In genomic region chr15:94538280-94538679, GRCh38 we compare ENCODE assay signal across 34 cellular contexts.
"Had no signal": no experiment of that assay in that cellular context is flagged by ENCODE, and none has a peak within 500 bp of the region (broad histone marks: within the 10 kb centered on the region; RNA-seq: fewer than 3 reads in every experiment).

No MANE protein-coding gene starts in this region.

- H3K9me3 ChIP-seq: adrenal gland, ascending aorta, body of pancreas, breast epithelium had no signal

- H3K4me3 ChIP-seq: adrenal gland, ascending aorta, body of pancreas, breast epithelium, cardiac muscle cell had no signal

- FAIRE-seq: astrocyte, bronchial epithelial cell had no signal

- H3K27ac ChIP-seq: adrenal gland, ascending aorta, body of pancreas, brain microvascular endothelial cell, breast epithelium, cardiac muscle cell had no signal

- H3K36me3 ChIP-seq: adrenal gland, ascending aorta, brain microvascular endothelial cell, breast epithelium, cardiac muscle cell had no signal

- DNase-seq: activated effector memory CD4-positive, alpha-beta T cell treated with anti-CD3 and anti-CD28 coated beads, Interleukin-2, amount 50 U/mL, for 16 hours; activated effector memory CD4-positive, alpha-beta T cell treated with Interleukin-2 at 50 U/mL for 16 hours; activated gamma-delta T cell; activated gamma-delta T cell treated with Interleukin-2 at 50 U/mL for 16 hours; activated naive CD4-positive, alpha-beta T cell; activated naive CD4-positive, alpha-beta T cell treated with anti-CD3 and anti-CD28 coated beads for 36 hours; activated naive CD4-positive, alpha-beta T cell treated with anti-CD3 and anti-CD28 coated beads, Interleukin-2, amount 10 ng/mL, durations not matched to agents 7 days and 5 days; activated naive CD4-positive, alpha-beta T cell treated with anti-CD3 and anti-CD28 coated beads, Interleukin-2, amount 50 U/mL, for 16 hours; activated naive CD4-positive, alpha-beta T cell treated with Interleukin-2 at 50 U/mL for 16 hours; activated naive CD8-positive, alpha-beta T cell treated with anti-CD3 and anti-CD28 coated beads for 36 hours; activated naive CD8-positive, alpha-beta T cell treated with anti-CD3 and anti-CD28 coated beads, Interleukin-2, amount 10 ng/mL, durations not matched to agents 7 days and 5 days; activated naive CD8-positive, alpha-beta T cell treated with anti-CD3 and anti-CD28 coated beads, Interleukin-2, amount 50 U/mL, for 24 hours; activated T-cell treated with anti-CD3 and anti-CD28 coated beads, Interleukin-2, amount 50 U/mL, for 1 hour; activated T-cell treated with anti-CD3 and anti-CD28 coated beads, Interleukin-2, amount 50 U/mL, for 24 hours; activated T-cell treated with anti-CD3 and anti-CD28 coated beads, Interleukin-2, amount 50 U/mL, for 4 hours; activated T-cell treated with anti-CD3 and anti-CD28 coated beads, Interleukin-2, amount 50 U/mL, for 48 hours; activated T-cell treated with anti-CD3 and anti-CD28 coated beads, Interleukin-2, amount 50 U/mL, for 72 hours; adrenal gland; amniotic stem cell; amygdala; anterior cingulate cortex; aorta; body of pancreas; brain microvascular endothelial cell; caudate nucleus; central memory CD4-positive, alpha-beta T cell; cerebellar nuclear complex had no signal

- H3K4me1 ChIP-seq: adrenal gland, ascending aorta, body of pancreas, breast epithelium had no signal

- ATAC-seq: activated naive CD4-positive, alpha-beta T cell treated with anti-CD3 and anti-CD28 coated beads, Interleukin-2, amount 50 U/mL, for 72 hours; activated naive CD8-positive, alpha-beta T cell treated with anti-CD3 and anti-CD28 coated beads, Interleukin-2, amount 50 U/mL, for 24 hours; activated T-cell treated with anti-CD3 and anti-CD28 coated beads, Interleukin-2, amount 50 U/mL, for 4 hours; activated T-cell treated with anti-CD3 and anti-CD28 coated beads, Interleukin-2, amount 50 U/mL, for 72 hours; activated T-helper 17 cell treated with anti-CD3 and anti-CD28 coated beads, Interleukin-2, amount 50 U/mL, for 72 hours; body of pancreas had no signal

- H3K27me3 ChIP-seq: adrenal gland, ascending aorta, body of pancreas, brain microvascular endothelial cell, breast epithelium, cardiac muscle cell had no signal
